8 cellular contexts compared by ENCODE assay signal in the genomic region with DNA sequence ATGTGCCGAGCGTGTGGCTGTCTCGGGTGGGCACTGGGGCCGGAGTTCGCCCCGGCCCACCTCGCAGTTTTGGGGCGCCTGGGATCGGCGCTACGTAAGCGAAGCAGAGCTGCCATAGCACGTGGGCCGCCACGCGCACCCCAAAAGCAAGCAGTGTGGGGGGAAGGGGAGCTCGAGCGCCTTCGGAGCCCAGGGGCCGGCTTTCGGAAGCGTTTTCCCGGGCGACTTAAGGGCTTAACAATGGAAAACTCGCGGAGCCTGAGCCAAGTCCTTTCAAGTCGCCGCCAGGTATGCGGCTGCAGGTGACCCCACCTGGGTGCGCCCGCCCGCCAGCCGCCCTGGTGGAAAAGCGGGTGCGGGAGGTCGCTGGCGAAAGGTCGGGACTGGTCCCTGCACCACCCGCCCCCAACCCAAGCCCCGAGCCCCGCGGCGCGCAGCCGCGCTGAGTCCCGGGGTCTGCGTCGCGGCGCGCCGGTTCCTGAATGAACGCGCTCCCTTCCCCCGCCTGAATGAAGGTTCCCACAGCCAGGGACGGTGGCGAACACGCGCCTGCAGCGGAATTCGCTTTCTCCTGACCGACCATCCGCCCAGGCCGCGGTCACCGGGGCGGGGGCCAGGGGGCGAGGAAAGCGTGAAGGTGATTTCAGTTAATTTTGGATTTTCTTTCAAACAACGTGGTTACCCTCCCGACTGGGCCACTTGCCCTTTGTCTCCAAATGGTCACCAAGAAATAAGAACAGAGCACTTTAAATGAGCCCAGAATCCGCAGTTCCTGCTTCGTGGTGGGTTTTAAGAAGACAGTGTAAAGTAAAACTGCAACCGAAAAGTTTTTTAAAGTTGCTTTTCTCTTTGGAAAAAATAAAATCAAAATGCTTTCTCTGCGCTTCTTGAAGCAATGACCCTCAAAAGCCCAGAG. TPM values are rescaled to one million over a fixed set of nuclear protein-coding genes. Genes with fewer than 3 reads are reported as not detected.
DNase-seq lines count a peak whose midpoint lies in the region; ATAC-seq and TF ChIP-seq lines count a peak whose summit lies in the region.

No MANE protein-coding gene starts in this region.

- H3K9me3 ChIP-seq in NT2/D1 (ENCODE audit: insufficient read depth, low read length) (no peaks in the 10 kb centered on the region), mesodermal cell (ENCODE audit: control insufficient read depth, low read length) (no peaks in the 10 kb centered on the region)

- no peak overlapping the region for H3K27ac Mint-ChIP-seq in effector memory CD8-positive, alpha-beta T cell

- TF ChIP-seq CTCF in GM10266 (IDR thresholded peaks at IDR 0.05; ENCODE audit: control insufficient read depth, insufficient read depth, low read depth, missing control alignments) = no peak

- H3K4me1 Mint-ChIP-seq in effector memory CD8-positive, alpha-beta T cell (ENCODE audit: low read depth in 2 of 2) = peaks cover 21 to 22% of the 10 kb centered on the region in 2 donors

- peak overlapping the region; percentile 55 to 59 for H3K4me3 Mint-ChIP-seq in effector memory CD8-positive, alpha-beta T cell

- WGBS in mesodermal cell (ENCODE audit: insufficient coverage in 2 of 2), 2 experiments = 1% methylated on average over 46 to 59 of the region's 76 CpGs

- H3K36me3 ChIP-seq in NT2/D1 (ENCODE audit: insufficient read depth, insufficient read length, low read length) (peaks cover 4% of the 10 kb centered on the region), mesodermal cell (ENCODE audit: control insufficient read depth, insufficient read depth, low read length) (peaks cover 13% of the 10 kb centered on the region)

- no peaks in the 10 kb centered on the region for H3K9me3 Mint-ChIP-seq in effector memory CD8-positive, alpha-beta T cell

- DNase-seq in GM10266 (ENCODE audit: extremely low spot score) = peak; percentile 58
- peak; percentile 73 for DNase-seq in NT2/D1 (ENCODE audit: low read depth, low spot score)
- DNase-seq in effector memory CD8-positive, alpha-beta T cell = no peak
- DNase-seq in T1000 (lab: John Stamatoyannopoulos, UW) = no peak
- no peak for DNase-seq in amniotic stem cell (lab: John Stamatoyannopoulos, UW)

- H3K36me3 Mint-ChIP-seq in effector memory CD8-positive, alpha-beta T cell (ENCODE audit: insufficient read depth) = peaks cover 8% of the 10 kb centered on the region

- H3K4me1 ChIP-seq in NT2/D1 (ENCODE audit: insufficient read depth, insufficient read length) (no peaks in the 10 kb centered on the region), mesodermal cell (ENCODE audit: control insufficient read depth, insufficient read depth, low read length, poor library complexity, severe bottlenecking) (peaks cover 25% of the 10 kb centered on the region)

- H3K27me3 ChIP-seq in NT2/D1 (ENCODE audit: insufficient read depth, insufficient read length) = no peaks in the 10 kb centered on the region

- peaks cover 44 to 85% of the 10 kb centered on the region in 2 donors for H3K27me3 Mint-ChIP-seq in effector memory CD8-positive, alpha-beta T cell

- H3K4me3 ChIP-seq in NT2/D1 (ENCODE audit: insufficient read length, low read depth) (peak overlapping the region; percentile 56), mesodermal cell (ENCODE audit: extremely low read depth, insufficient read depth, low read length, poor library complexity, severe bottlenecking) (peak overlapping the region; percentile 97)

- peak overlapping the region; percentile 98 for H3K27ac ChIP-seq in mesodermal cell (ENCODE audit: low read depth, low read length, severe bottlenecking)

- H3K9ac ChIP-seq in NT2/D1 (ENCODE audit: insufficient read length, low read depth) = peak overlapping the region; percentile 83

- no peak for ATAC-seq in effector memory CD8-positive, alpha-beta T cell (replicated peaks)
- ATAC-seq in GM21528 (IDR thresholded peaks at IDR 0.05; ENCODE audit: low FRiP score, unreplicated experiment) (no peak), GM19397 (IDR thresholded peaks at IDR 0.05; ENCODE audit: unreplicated experiment) (no peak)

RNA-seq across cellular contexts. Expression of gene CCND1, which starts 2.7 kb away (rescaled TPM):
- polyA plus RNA-seq in mesodermal cell (2013, experiment 1 of 2) = 278 TPM
- 285 TPM for polyA plus RNA-seq in mesodermal cell (2013, experiment 2 of 2)

RNA-seq across cellular contexts. Expression of gene LTO1, which starts 36.9 kb away (rescaled TPM):
- 12.1 TPM for polyA plus RNA-seq in mesodermal cell (2013, experiment 1 of 2)
- polyA plus RNA-seq in mesodermal cell (2013, experiment 2 of 2) = 13.3 TPM

Comparison
In these comparisons a context has a peak if more than half of its experiments do, and no peak if none do; other contexts are left out.
1. DNase-seq: peak in GM10266 (single experiment) and NT2/D1 (single experiment); none in effector memory CD8-positive, alpha-beta T cell (0 of 3), T1000 (single experiment) and amniotic stem cell (single experiment).